Comparison of ENCODE assay signal across 11 cellular contexts in genomic region chr18:10040287-10041011, GRCh38.
A peak's percentile ranks its signal among the peaks of the same experiment; 100 is the strongest.
DNase-seq lines count a peak whose midpoint lies in the region; ATAC-seq lines count a peak whose summit lies in the region.
"Had no signal": no experiment of that assay in that cellular context is flagged by ENCODE, and none has a peak within 500 bp of the region (broad histone marks: within the 10 kb centered on the region; RNA-seq: fewer than 3 reads in every experiment).

No MANE protein-coding gene starts in this region.

- intact Hi-C loops in left ventricle myocardium superior (cut with micrococcal nuclease), result no loop called here

- peak; percentile 92 for ATAC-seq in left ventricle myocardium superior
- ATAC-seq in HG02840 (IDR thresholded peaks at IDR 0.05; ENCODE audit: low FRiP score, unreplicated experiment), result no peak

- DNase-seq in AG08396 (ENCODE audit: low spot score) (peak; percentile 45), caudate nucleus (lab: John Stamatoyannopoulos, UW) (no peak), left ventricle myocardium superior (no peak), renal cortical epithelial cell (ENCODE audit: low read depth) (peak; percentile 18), OCI-M1 (lab: John Stamatoyannopoulos, UW) (no peak), amygdala (lab: John Stamatoyannopoulos, UW) (no peak), cerebellar cortex (ENCODE audit: low spot score) (no peak)
- DNase-seq: activated CD4-positive, alpha-beta memory T cell treated with anti-CD3 and anti-CD28 coated beads, Interleukin-2, amount 10 ng/mL, durations not matched to agents 7 days and 5 days; activated effector memory CD4-positive, alpha-beta T cell treated with anti-CD3 and anti-CD28 coated beads, Interleukin-2, amount 50 U/mL, for 16 hours; DND-41 had no signal

- peak overlapping the region; percentile 11 for H3K27ac ChIP-seq in caudate nucleus (ENCODE audit: low read depth, low read length)

Comparison
In these comparisons a context has a peak if more than half of its experiments do, and no peak if none do; other contexts are left out.
1. DNase-seq: peak in AG08396 (single experiment) and renal cortical epithelial cell (single experiment); none in caudate nucleus (0 of 61), left ventricle myocardium superior (single experiment), OCI-M1 (single experiment), amygdala (0 of 56) and cerebellar cortex (single experiment).